In genomic region chr9:95724253-95724991, GRCh38 we compare ENCODE assay signal across 8 cellular contexts.
DNase-seq lines count a peak whose midpoint lies in the region; ATAC-seq and TF ChIP-seq lines count a peak whose summit lies in the region.

No MANE protein-coding gene starts in this region.

- H3K4me3 ChIP-seq in SU-DHL-6 (ENCODE audit: insufficient read depth, low read length, poor library complexity, severe bottlenecking): no peak overlapping the region

- H3K4me3 Mint-ChIP-seq in activated naive CD8-positive, alpha-beta T cell treated with anti-CD3 and anti-CD28 coated beads, Interleukin-2, amount 50 U/mL, for 24 hours: peak overlapping the region; percentile 68
- H3K4me3 Mint-ChIP-seq in stimulated activated memory B cell treated with anti-CD40 and anti-IgM and Interleukin-4, amounts not matched to agents 10 μg/mL and 1 μg/mL and 100 μg/mL, for 72 hours: peak overlapping the region; percentile 20

- ATAC-seq in GM18508 (IDR thresholded peaks at IDR 0.05; ENCODE audit: insufficient read depth, unreplicated experiment) (peak; percentile 92), HG02884 (IDR thresholded peaks at IDR 0.05; ENCODE audit: unreplicated experiment) (peak; percentile 94)
- ATAC-seq in activated naive CD8-positive, alpha-beta T cell treated with anti-CD3 and anti-CD28 coated beads, Interleukin-2, amount 50 U/mL, for 24 hours: peak; percentile 89
- peak; percentile 92 for ATAC-seq in stimulated activated memory B cell treated with anti-CD40 and anti-IgM and Interleukin-4, amounts not matched to agents 10 μg/mL and 1 μg/mL and 100 μg/mL, for 72 hours

- DNase-seq in activated naive CD8-positive, alpha-beta T cell treated with anti-CD3 and anti-CD28 coated beads, Interleukin-2, amount 50 U/mL, for 24 hours: peak; percentile 50
- DNase-seq in NCI-H1105 (lab: John Stamatoyannopoulos, UW): no peak
- DNase-seq in NCI-H187 (lab: John Stamatoyannopoulos, UW): no peak
- DNase-seq in hepatic stellate cell (ENCODE audit: low spot score): no peak

- no peak overlapping the region for H3K9ac ChIP-seq in SU-DHL-6 (ENCODE audit: low read length)

- peaks cover 20% of the 10 kb centered on the region for H3K9me3 Mint-ChIP-seq in activated naive CD8-positive, alpha-beta T cell treated with anti-CD3 and anti-CD28 coated beads, Interleukin-2, amount 50 U/mL, for 24 hours
- peaks cover 4% of the 10 kb centered on the region for H3K9me3 Mint-ChIP-seq in stimulated activated memory B cell treated with anti-CD40 and anti-IgM and Interleukin-4, amounts not matched to agents 10 μg/mL and 1 μg/mL and 100 μg/mL, for 72 hours

- H3K36me3 ChIP-seq in SU-DHL-6 (ENCODE audit: low read length): no peaks in the 10 kb centered on the region

- peaks cover 55% of the 10 kb centered on the region for H3K4me1 Mint-ChIP-seq in activated naive CD8-positive, alpha-beta T cell treated with anti-CD3 and anti-CD28 coated beads, Interleukin-2, amount 50 U/mL, for 24 hours
- peaks cover 20% of the 10 kb centered on the region for H3K4me1 Mint-ChIP-seq in stimulated activated memory B cell treated with anti-CD40 and anti-IgM and Interleukin-4, amounts not matched to agents 10 μg/mL and 1 μg/mL and 100 μg/mL, for 72 hours

- H4K20me1 ChIP-seq in SU-DHL-6 (ENCODE audit: low read depth, low read length): no peaks in the 10 kb centered on the region

- H3K79me2 ChIP-seq in SU-DHL-6 (ENCODE audit: insufficient read depth, low read length): no peaks in the 10 kb centered on the region

- H3K27ac ChIP-seq in SU-DHL-6 (ENCODE audit: low read depth, low read length): no peak overlapping the region

- peaks cover 4% of the 10 kb centered on the region for H3K27me3 Mint-ChIP-seq in activated naive CD8-positive, alpha-beta T cell treated with anti-CD3 and anti-CD28 coated beads, Interleukin-2, amount 50 U/mL, for 24 hours
- H3K27me3 Mint-ChIP-seq in stimulated activated memory B cell treated with anti-CD40 and anti-IgM and Interleukin-4, amounts not matched to agents 10 μg/mL and 1 μg/mL and 100 μg/mL, for 72 hours: no peaks in the 10 kb centered on the region

- no peaks in the 10 kb centered on the region; the same call in 1 of the 2 replicates for H3K9me3 ChIP-seq in SU-DHL-6 (ENCODE audit: insufficient read depth, low read length)

- H3K9me2 ChIP-seq in SU-DHL-6 (replicated peaks; ENCODE audit: insufficient read depth, low read length): no peaks in the 10 kb centered on the region

- peak overlapping the region; percentile 3 for H3K4me2 ChIP-seq in SU-DHL-6 (ENCODE audit: low read depth, low read length, poor library complexity, severe bottlenecking)

- H2AFZ ChIP-seq in SU-DHL-6 (ENCODE audit: low read depth, low read length, severe bottlenecking): no peak overlapping the region

- H3F3A ChIP-seq in SU-DHL-6 (ENCODE audit: insufficient read depth): no peaks in the 10 kb centered on the region

- peaks cover 12% of the 10 kb centered on the region for H3K36me3 Mint-ChIP-seq in activated naive CD8-positive, alpha-beta T cell treated with anti-CD3 and anti-CD28 coated beads, Interleukin-2, amount 50 U/mL, for 24 hours (ENCODE audit: low read depth)
- no peaks in the 10 kb centered on the region for H3K36me3 Mint-ChIP-seq in stimulated activated memory B cell treated with anti-CD40 and anti-IgM and Interleukin-4, amounts not matched to agents 10 μg/mL and 1 μg/mL and 100 μg/mL, for 72 hours

- H3K27ac Mint-ChIP-seq in activated naive CD8-positive, alpha-beta T cell treated with anti-CD3 and anti-CD28 coated beads, Interleukin-2, amount 50 U/mL, for 24 hours: peak overlapping the region; percentile 98
- peak overlapping the region; percentile 53 for H3K27ac Mint-ChIP-seq in stimulated activated memory B cell treated with anti-CD40 and anti-IgM and Interleukin-4, amounts not matched to agents 10 μg/mL and 1 μg/mL and 100 μg/mL, for 72 hours

- TF ChIP-seq CTCF in SU-DHL-6 (IDR thresholded peaks at IDR 0.05; ENCODE audit: insufficient read depth, low read length, poor library complexity, severe bottlenecking): no peak

- H3K27me3 ChIP-seq in SU-DHL-6 (ENCODE audit: low read length): no peaks in the 10 kb centered on the region
